In the genomic region with DNA sequence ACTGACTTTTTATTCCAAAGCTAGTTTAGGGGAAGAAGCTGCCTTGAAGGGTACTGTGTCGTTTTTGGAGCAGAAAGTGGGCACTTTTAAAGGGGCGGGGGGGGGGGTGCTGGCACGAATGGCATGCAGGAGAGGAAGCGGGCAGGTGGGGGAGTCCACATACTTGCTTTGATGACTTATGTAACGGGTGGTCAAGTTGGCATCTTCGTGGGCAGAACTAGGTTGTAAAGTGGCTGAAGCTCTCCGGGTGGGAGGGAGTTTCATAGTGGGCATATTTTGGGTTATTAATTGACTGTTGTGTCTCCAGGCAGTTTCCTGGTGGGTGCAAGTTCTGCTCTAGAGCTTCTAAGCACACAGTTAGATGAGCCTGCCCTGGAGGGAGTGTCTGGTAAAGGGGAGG, we compare ENCODE assay signal across 30 cellular contexts. TPM values are rescaled to one million over a fixed set of nuclear protein-coding genes. Genes with fewer than 3 reads are reported as not detected.
"Had no signal": no experiment of that assay in that cellular context is flagged by ENCODE, and none has a peak within 500 bp of the region (broad histone marks: within the 10 kb centered on the region; RNA-seq: fewer than 3 reads in every experiment).

No MANE protein-coding gene starts in this region.

- H3K27me3 Mint-ChIP-seq: activated naive CD8-positive, alpha-beta T cell treated with anti-CD3 and anti-CD28 coated beads for 36 hours; effector memory CD8-positive, alpha-beta T cell had no signal

- H3K36me3 Mint-ChIP-seq: activated naive CD8-positive, alpha-beta T cell treated with anti-CD3 and anti-CD28 coated beads for 36 hours had no signal

- H3K27me3 ChIP-seq: adrenal gland, body of pancreas, cardiac muscle cell, heart right ventricle, left lung, testis, transverse colon, vagina had no signal

- H3K27ac Mint-ChIP-seq: activated naive CD4-positive, alpha-beta T cell treated with anti-CD3 and anti-CD28 coated beads for 36 hours; activated naive CD8-positive, alpha-beta T cell treated with anti-CD3 and anti-CD28 coated beads for 36 hours; activated T-cell treated with anti-CD3 and anti-CD28 coated beads, Interleukin-2, amount 50 U/mL, for 72 hours; nephron progenitor cell had no signal

- H3K4me1 ChIP-seq: adrenal gland, body of pancreas, left lung, lower lobe of right lung, parathyroid adenoma, testis, transverse colon, vagina had no signal

- H2AFZ ChIP-seq: parathyroid adenoma had no signal

- H3K4me3 ChIP-seq: adrenal gland, body of pancreas, cardiac muscle cell, heart right ventricle, left lung, lower lobe of right lung, testis, transverse colon, vagina had no signal

- H3K79me2 ChIP-seq: parathyroid adenoma had no signal

- H3K36me3 ChIP-seq: adrenal gland, cardiac muscle cell, left lung, lower lobe of right lung, transverse colon, vagina had no signal

- H3K9me3 Mint-ChIP-seq: activated naive CD4-positive, alpha-beta T cell treated with anti-CD3 and anti-CD28 coated beads for 36 hours; activated naive CD8-positive, alpha-beta T cell treated with anti-CD3 and anti-CD28 coated beads for 36 hours; activated T-cell treated with anti-CD3 and anti-CD28 coated beads, Interleukin-2, amount 50 U/mL, for 72 hours; effector memory CD8-positive, alpha-beta T cell; nephron progenitor cell had no signal

- FAIRE-seq: endothelial cell of umbilical vein had no signal

- H3K9me3 ChIP-seq: adrenal gland, body of pancreas, heart right ventricle, left lung, lower lobe of right lung, testis, transverse colon, vagina had no signal

- DNase-seq: activated CD4-positive, alpha-beta T cell treated with anti-CD3 and anti-CD28 coated beads for 4 hours; activated CD4-positive, alpha-beta T cell treated with anti-CD3 and anti-CD28 coated beads, Interleukin-2, amount 50 U/mL, for 4 hours; activated CD4-positive, CD25-positive, alpha-beta regulatory T cell; activated effector memory CD4-positive, alpha-beta T cell treated with Interleukin-2 at 50 U/mL for 16 hours; activated naive CD4-positive, alpha-beta T cell treated with anti-CD3 and anti-CD28 coated beads for 36 hours; activated naive CD8-positive, alpha-beta T cell treated with anti-CD3 and anti-CD28 coated beads for 36 hours; activated T-cell treated with anti-CD3 and anti-CD28 coated beads for 4 hours; activated T-cell treated with anti-CD3 and anti-CD28 coated beads, Interleukin-2, amount 50 U/mL, for 72 hours; adrenal gland; aorta; body of pancreas; cortex of kidney; effector memory CD8-positive, alpha-beta T cell; heart right ventricle; left lung; lower lobe of right lung; nephron progenitor cell; right cardiac atrium; stimulated activated CD4-positive, alpha-beta T cell treated with anti-CD3 and anti-CD28 coated beads, Interleukin-2, amount 100 ng/mL, for 48 hours; stimulated activated naive CD8-positive, alpha-beta T cell treated with anti-CD3 and anti-CD28 coated beads, Interleukin-15, Interleukin-2, amounts not matched to agents 100 U/mL and 50 U/mL, for 24 hours; testis; transverse colon had no signal

- H3K9ac ChIP-seq: parathyroid adenoma had no signal

- H3K27ac ChIP-seq: adrenal gland, body of pancreas, cardiac muscle cell, left lung, lower lobe of right lung, parathyroid adenoma, transverse colon, vagina had no signal

- H3K4me3 Mint-ChIP-seq: activated naive CD4-positive, alpha-beta T cell treated with anti-CD3 and anti-CD28 coated beads for 36 hours; activated naive CD8-positive, alpha-beta T cell treated with anti-CD3 and anti-CD28 coated beads for 36 hours; activated T-cell treated with anti-CD3 and anti-CD28 coated beads, Interleukin-2, amount 50 U/mL, for 72 hours; effector memory CD8-positive, alpha-beta T cell; nephron progenitor cell had no signal

RNA-seq across cellular contexts. Expression of gene PCARE, which starts 19.9 kb away (rescaled TPM):
- total RNA-seq: activated naive CD4-positive, alpha-beta T cell treated with anti-CD3 and anti-CD28 coated beads for 36 hours; activated naive CD8-positive, alpha-beta T cell treated with anti-CD3 and anti-CD28 coated beads for 36 hours; activated T-cell treated with anti-CD3 and anti-CD28 coated beads, Interleukin-2, amount 50 U/mL, for 72 hours; aorta; body of pancreas; endothelial cell of umbilical vein; kidney epithelial cell; mucosa of gallbladder; pulmonary artery endothelial cell; T-helper 1 cell treated with Interleukin-12 subunit alpha and Interleukin-12 subunit beta and Interleukin-4 antibody, amounts not matched to agents 30 ng/mL and 1 ng/mL, for 36 hours; vagina had no signal
